ENCODE assay signal across 1 cellular context in genomic region chr14:51602176-51602759, GRCh38.
TF ChIP-seq lines count a peak whose summit lies in the region.

No MANE protein-coding gene starts in this region.

TF ChIP-seq in SK-N-SH, 30 proteins besides CTCF, POLR2A, EP300 and RAD21 (continued from another document):
- peak; percentile 78; the same call in 1 of the 2 replicates for TF ChIP-seq MEF2A (IDR thresholded peaks at IDR 0.05; ENCODE audit: borderline replicate concordance, low read depth)
- TF ChIP-seq IRF3 (IDR thresholded peaks at IDR 0.05; ENCODE audit: low read depth, low read length) = no peak
